Comparison of ENCODE assay signal across 33 cellular contexts in genomic region chr11:77159219-77159936, GRCh38. TPM values are rescaled to one million over a fixed set of nuclear protein-coding genes. Genes with fewer than 3 reads are reported as not detected.
DNase-seq lines count a peak whose midpoint lies in the region; ATAC-seq, FAIRE-seq and TF ChIP-seq lines count a peak whose summit lies in the region.
"Had no signal": no experiment of that assay in that cellular context is flagged by ENCODE, and none has a peak within 500 bp of the region (broad histone marks: within the 10 kb centered on the region; RNA-seq: fewer than 3 reads in every experiment).

No MANE protein-coding gene starts in this region.

- H3K14ac ChIP-seq in neuronal stem cell (ENCODE audit: low read length): no peak overlapping the region

- H4K91ac ChIP-seq in neuronal stem cell (ENCODE audit: low read depth, low read length, poor library complexity): no peak overlapping the region

- no peak overlapping the region for H2BK12ac ChIP-seq in neuronal stem cell (ENCODE audit: low read length)

- H3K4ac ChIP-seq in neuronal stem cell (ENCODE audit: low read length): no peak overlapping the region

- TF ChIP-seq EP300 in K562 (IDR thresholded peaks at IDR 0.05; ENCODE audit: low read length) (no peak), HepG2 (IDR thresholded peaks at IDR 0.05; ENCODE audit: low read depth in 2 of 2, low read length in 2 of 2) (no peak), HepG2 (CRISPR knock-in tag; IDR thresholded peaks at IDR 0.05; ENCODE audit: borderline replicate concordance) (no peak)

- no peak overlapping the region for H4K8ac ChIP-seq in neuronal stem cell (ENCODE audit: low read depth, low read length)

- DNase-seq in Right ventricle myocardium superior (peak; percentile 10), right atrium auricular region (ENCODE audit: low spot score) (no peak), K562 (ENCODE audit: extremely low read depth in 1 of 4, low spot score in 3 of 4) (no peak), HepG2 (ENCODE audit: low spot score) (no peak), neuronal stem cell (ENCODE audit: low spot score) (no peak)
- DNase-seq in effector CD4-positive, alpha-beta T cell: no peak
- DNase-seq: 8988T; ACHN; BE2C; C1 segment of cervical spinal cord; CD4-positive, alpha-beta memory T cell; CD4-positive, CD25-positive, alpha-beta regulatory T cell; CD8-positive, alpha-beta memory T cell; COR-L47; DMS 273 treated with DMSO at 0.1 percent for 48 hours; DMS153; DMS53; DMS79; DND-41; EL; GDM1 had no signal

- H3K4me2 ChIP-seq in K562 (ENCODE audit: insufficient read depth, low read length) (no peak overlapping the region), HepG2 (ENCODE audit: low read depth, low read length) (no peak overlapping the region), neuronal stem cell (ENCODE audit: insufficient read depth, low read length, poor library complexity, severe bottlenecking) (no peak overlapping the region)
- H3K4me2 ChIP-seq: BLaER1 had no signal

- H2BK15ac ChIP-seq in neuronal stem cell (ENCODE audit: low read length): peak overlapping the region; percentile 68

- H3K23ac ChIP-seq in neuronal stem cell (ENCODE audit: low read depth, low read length, poor library complexity): no peak overlapping the region

- no peak overlapping the region for H3K27ac ChIP-seq in right atrium auricular region
- H3K27ac ChIP-seq in K562 (ENCODE audit: extremely low read depth, low read depth, low read length): no peak overlapping the region
- H3K27ac ChIP-seq in HepG2 (ENCODE audit: extremely low read length, insufficient read depth, low read length): no peak overlapping the region
- no peak overlapping the region for H3K27ac ChIP-seq in neuronal stem cell (replicated peaks; ENCODE audit: low read length)
- H3K27ac ChIP-seq: BLaER1 had no signal

- BruUV-seq in K562 (replicated peaks; lab: Mats Ljungman, UMichigan) (no TSS peak), HepG2 (replicated peaks; lab: Mats Ljungman, UMichigan) (no TSS peak)

- CTCF ChIA-PET in K562 (lab: Yijun Ruan, JAX; ENCODE audit: low intra/inter-chr PET ratio): no interaction called here
- CTCF ChIA-PET in HepG2 (lab: Yijun Ruan, JAX; ENCODE audit: low intra/inter-chr PET ratio, low total read pairs): no interaction called here

- peak overlapping the region; percentile 25 for H3K18ac ChIP-seq in neuronal stem cell (ENCODE audit: low read length)

- H3K9ac ChIP-seq in K562 (ENCODE audit: insufficient read depth in 1 of 2, low read depth in 2 of 2, low read length in 2 of 2): no peak overlapping the region
- H3K9ac ChIP-seq in HepG2 (ENCODE audit: insufficient read depth, low read depth, low read length): no peak overlapping the region
- H3K9ac ChIP-seq in neuronal stem cell (ENCODE audit: low read depth, low read length, poor library complexity): no peak overlapping the region
- H3K9ac ChIP-seq: BLaER1 had no signal

- no peak overlapping the region for H2BK120ac ChIP-seq in neuronal stem cell (ENCODE audit: low read depth, low read length)

- H2AFZ ChIP-seq in K562 (ENCODE audit: low read depth, low read length) (no peak overlapping the region), HepG2 (ENCODE audit: low read length) (no peak overlapping the region), neuronal stem cell (ENCODE audit: low read length) (no peak overlapping the region)

- FAIRE-seq in K562 (lab: Jason Lieb, UNC) (no peak), HepG2 (lab: Jason Lieb, UNC) (no peak)
- FAIRE-seq: A204.1, GM12878, GM12892, GM18507 had no signal

- H3K9me3 ChIP-seq in right atrium auricular region (no peaks in the 10 kb centered on the region), K562 (replicated peaks; ENCODE audit: control insufficient read depth, insufficient read depth, low read depth, low read length) (no peaks in the 10 kb centered on the region), HepG2 (ENCODE audit: low read length) (no peaks in the 10 kb centered on the region), neuronal stem cell (replicated peaks in 1 of 2; ENCODE audit: control insufficient read depth in 2 of 2, insufficient read depth in 1 of 2, low read depth in 1 of 2, low read length in 2 of 2) (no peaks in the 10 kb centered on the region)
- H3K9me3 ChIP-seq: BE2C, BLaER1 had no signal

- H3K36me3 ChIP-seq in right atrium auricular region (no peaks in the 10 kb centered on the region), K562 (ENCODE audit: control insufficient read depth, insufficient read depth, low read length) (no peaks in the 10 kb centered on the region), HepG2 (replicated peaks in 1 of 2; ENCODE audit: control insufficient read depth in 1 of 2, insufficient read depth in 2 of 2, low read length in 2 of 2) (0 out of 5 replicates have a peak, but pooled peaks cover 2% of the 10 kb centered on the region in 2 experiments), neuronal stem cell (replicated peaks in 1 of 2; ENCODE audit: control insufficient read depth in 2 of 2, insufficient read depth in 2 of 2, low read length in 2 of 2) (no peaks in the 10 kb centered on the region)
- H3K36me3 ChIP-seq: BE2C, BLaER1 had no signal

- H3K9me1 ChIP-seq in K562 (ENCODE audit: control insufficient read depth, insufficient read depth, low read length): no peaks in the 10 kb centered on the region

- no peaks in the 10 kb centered on the region for H3K79me1 ChIP-seq in neuronal stem cell (ENCODE audit: low read depth, low read length)

- WGBS in K562 (ENCODE audit: insufficient coverage, low coverage, missing lambda C conversion rate): 0% methylated on average over 3 of the region's 4 CpGs
- no CpG with 5 or more reads among the region's 4 CpGs for WGBS in HepG2 (ENCODE audit: low lambda C conversion rate)
- WGBS in neuronal stem cell (ENCODE audit: extremely low coverage in 2 of 2, insufficient read length in 2 of 2, insufficient replicate concordance in 1 of 2), 2 donors: no CpG with 5 or more reads among the region's 4 CpGs

- in situ Hi-C loops in K562 (cut with MboI): no loop called here
- in situ Hi-C loops in HepG2 (cut with HindIII; ENCODE audit: extremely low pct_ligation_motif_present, low pct_unique_long_range_greater_than_20kb): no loop called here

- H3K4me1 ChIP-seq in right atrium auricular region (peaks cover 0 to 8% of the 10 kb centered on the region in 2 donors), K562 (replicated peaks in 1 of 2; ENCODE audit: control insufficient read depth in 2 of 2, insufficient read depth in 2 of 2, low read length in 2 of 2) (peaks cover 0 to 5% of the 10 kb centered on the region in 2 experiments; a peak in 1 of 5 replicates), HepG2 (ENCODE audit: insufficient read depth, low read length) (no peaks in the 10 kb centered on the region), neuronal stem cell (ENCODE audit: control insufficient read depth in 2 of 2, insufficient read depth in 1 of 2, low read depth in 1 of 2, low read length in 2 of 2) (peaks cover 0 to 2% of the 10 kb centered on the region in 2 donors)
- H3K4me1 ChIP-seq: BE2C had no signal

- H4K20me1 ChIP-seq in K562 (replicated peaks; ENCODE audit: control insufficient read depth, insufficient read depth, low read length) (peaks cover 8% of the 10 kb centered on the region; the same call in 1 of the 2 replicates), HepG2 (ENCODE audit: insufficient read depth, low read length) (no peaks in the 10 kb centered on the region)
- H4K20me1 ChIP-seq: BLaER1 had no signal

- H2BK5ac ChIP-seq in neuronal stem cell (ENCODE audit: low read length): no peak overlapping the region

- ATAC-seq in Right ventricle myocardium superior (ENCODE audit: poor library complexity) (no peak), K562 (no peak), HepG2 (no peak), GM21737 (IDR thresholded peaks at IDR 0.05; ENCODE audit: unreplicated experiment) (no peak), GM21528 (IDR thresholded peaks at IDR 0.05; ENCODE audit: low FRiP score, unreplicated experiment) (no peak)
- ATAC-seq: GM12878 had no signal

- intact Hi-C loops in Right ventricle myocardium superior (cut with DNase I): no loop called here
- intact Hi-C loops in K562 (cut with micrococcal nuclease): no loop called here
- intact Hi-C loops in HepG2 (cut with micrococcal nuclease; ENCODE audit: unreplicated experiment): no loop called here

- H3K79me2 ChIP-seq in K562 (ENCODE audit: control insufficient read depth, insufficient read depth, low read length): no peaks in the 10 kb centered on the region
- no peaks in the 10 kb centered on the region for H3K79me2 ChIP-seq in HepG2 (ENCODE audit: insufficient read depth, low read length)

- POLR2A ChIA-PET in K562 (lab: Yijun Ruan, JAX): interaction anchor here (0.7 to 1.6 kb wide), 2 partner anchors 20 to 1253 kb away, joined by 3 to 4 read pairs; no protein-coding TSS in a partner anchor
- POLR2A ChIA-PET in HepG2 (lab: Yijun Ruan, JAX): no interaction called here

- H3K27me3 ChIP-seq in right atrium auricular region (no peaks in the 10 kb centered on the region), K562 (ENCODE audit: control insufficient read depth in 2 of 2, insufficient read depth in 2 of 2, low read length in 2 of 2) (peaks cover 0 to 81% of the 10 kb centered on the region in 2 experiments; a peak in 4 of 5 replicates), HepG2 (ENCODE audit: control insufficient read depth in 1 of 2, insufficient read depth in 2 of 2, low read length in 2 of 2) (no peaks in the 10 kb centered on the region), neuronal stem cell (ENCODE audit: control insufficient read depth in 3 of 3, insufficient read depth in 3 of 3, low read depth in 1 of 3, low read length in 3 of 3) (peaks cover 0 to 30% (median 0%) of the 10 kb centered on the region in 3 experiments)
- H3K27me3 ChIP-seq: BE2C, BLaER1 had no signal

- peak overlapping the region; percentile 14 for H2AK5ac ChIP-seq in neuronal stem cell (ENCODE audit: low read depth, low read length)

- TF ChIP-seq CTCF in right atrium auricular region (IDR thresholded peaks at IDR 0.05): no peak
- TF ChIP-seq CTCF in K562 (IDR thresholded peaks at IDR 0.05 in 2 of 3, conservative IDR thresholded peaks at IDR 0.05 in 1 of 3; ENCODE audit: insufficient read depth in 2 of 3, low read depth in 1 of 3, low read length in 3 of 3): no peak
- no peak for TF ChIP-seq CTCF in HepG2 (CRISPR knock-in tag; IDR thresholded peaks at IDR 0.05)

- TF ChIP-seq RAD21 in K562 (CRISPR knock-in tag; conservative IDR thresholded peaks at IDR 0.05 in 1 of 2, IDR thresholded peaks at IDR 0.05 in 1 of 2) (no peak), HepG2 (CRISPR knock-in tag; IDR thresholded peaks at IDR 0.05) (no peak)

- TF ChIP-seq POLR2A in K562 (conservative IDR thresholded peaks at IDR 0.05) (no peak), HepG2 (IDR thresholded peaks at IDR 0.05; ENCODE audit: insufficient read depth in 1 of 2, low read depth in 2 of 2, low read length in 2 of 2) (no peak)

- H3K4me3 ChIP-seq in right atrium auricular region: no peak overlapping the region
- no peak overlapping the region for H3K4me3 ChIP-seq in K562
- no peak overlapping the region for H3K4me3 ChIP-seq in HepG2 (replicated peaks in 1 of 3; ENCODE audit: insufficient read depth in 1 of 3, low read depth in 2 of 3, low read length in 3 of 3)
- H3K4me3 ChIP-seq in neuronal stem cell (ENCODE audit: low read length in 2 of 2): no peak overlapping the region
- H3K4me3 ChIP-seq: BLaER1, GM12878 had no signal

RNA-seq across cellular contexts. Expression of gene MYO7A, which starts 31.3 kb away (rescaled TPM):
- total RNA-seq in Right ventricle myocardium superior (4.4 TPM), right atrium auricular region (1 to 10 TPM; 1.4 to 5.0 TPM), K562 (2014; rRNA removed) (0.04 and 0.09 TPM in 2 replicates), K562 (2014; rRNA removed; fragmentation: Illumina TruSeq; extraction: Trizol) (0.04 TPM in 1 of 2 replicates, not detected in the other), K562 (2015; rRNA removed; fragmentation: Illumina TruSeq; extraction: Trizol) (0.07 TPM in 1 of 2 replicates, not detected in the other), K562 (2021) (0.07 and 0.11 TPM in 2 replicates), HepG2 (2016; rRNA removed; fragmentation: Illumina TruSeq; extraction: Trizol) (3.6 and 7.5 TPM in 2 replicates)
- 1.1 and 2.5 TPM in 2 replicates for total RNA-seq in K562 (2011; cell fraction: chromatin; rRNA removed; ENCODE audit: low replicate concordance)
- 0.79 and 1.0 TPM in 2 replicates for total RNA-seq in K562 (2011; cell fraction: nucleolus; rRNA removed)
- 0.53 and 0.73 TPM in 2 replicates for total RNA-seq in K562 (2011; cell fraction: nucleoplasm; rRNA removed)
- polyA plus RNA-seq in K562 (2011; rRNA removed) (0.10 and 0.14 TPM in 2 replicates), K562 (2014; fragmentation: Illumina TruSeq; extraction: Trizol) (0.03 and 0.06 TPM in 2 replicates), K562 (2014; fragmentation: Nextera tagmentation; extraction: Ambion mirVana) (under 1 TPM in 1 of 2 experiments, not detected in 1; 0.01 TPM), K562 (2014; rRNA removed) (0.11 TPM in 1 of 2 replicates, not detected in the other), HepG2 (2011; rRNA removed) (8.1 and 10.0 TPM in 2 replicates)
- polyA plus RNA-seq in K562 (2011; cell fraction: cytosol; rRNA removed): 0.13 and 0.19 TPM in 2 replicates
- polyA plus RNA-seq in K562 (2011; cell fraction: nucleus; rRNA removed): 1.0 and 1.3 TPM in 2 replicates
- 0.04 and 0.35 TPM in 2 replicates for polyA plus RNA-seq in K562 (2012)
- 0.11 and 0.21 TPM in 2 replicates for polyA minus RNA-seq in K562 (2011; rRNA and poly(A)+ RNA removed)
- not detected in 2 replicates for polyA minus RNA-seq in K562 (2011; cell fraction: cytosol; rRNA and poly(A)+ RNA removed)
- polyA minus RNA-seq in K562 (2011; cell fraction: nucleus; rRNA and poly(A)+ RNA removed): 0.22 and 0.40 TPM in 2 replicates
- 2.3 and 3.1 TPM in 2 replicates for total RNA-seq in HepG2 (2016; cell fraction: cytosol; rRNA removed; fragmentation: Illumina TruSeq; extraction: Trizol; ENCODE audit: low read depth)
- 3.4 and 8.0 TPM in 2 replicates for total RNA-seq in HepG2 (2016; cell fraction: insoluble cytoplasmic fraction; rRNA removed; fragmentation: Illumina TruSeq; extraction: Trizol)
- total RNA-seq in HepG2 (2016; cell fraction: membrane; rRNA removed; fragmentation: Illumina TruSeq; extraction: Trizol): 1.8 and 1.9 TPM in 2 replicates
- 10.5 and 15.0 TPM in 2 replicates for total RNA-seq in HepG2 (2016; cell fraction: nucleus; rRNA removed; fragmentation: Illumina TruSeq; extraction: Trizol)
- 3.1 and 3.5 TPM in 2 replicates for polyA plus RNA-seq in HepG2 (2011; cell fraction: cytosol; rRNA removed)
- polyA plus RNA-seq in HepG2 (2011; cell fraction: nucleus; rRNA removed): 71.3 and 112 TPM in 2 replicates
- 5.5 and 8.4 TPM in 2 replicates for polyA plus RNA-seq in HepG2 (2012)
- polyA plus RNA-seq in HepG2 (2016; cell fraction: cytosol; fragmentation: Illumina TruSeq; extraction: Trizol; ENCODE audit: low read depth): 0.23 and 0.45 TPM in 2 replicates
- 3.0 and 3.3 TPM in 2 replicates for polyA plus RNA-seq in HepG2 (2016; cell fraction: insoluble cytoplasmic fraction; fragmentation: Illumina TruSeq; extraction: Trizol; ENCODE audit: low read depth)
- 0.84 and 0.94 TPM in 2 replicates for polyA plus RNA-seq in HepG2 (2016; cell fraction: membrane; fragmentation: Illumina TruSeq; extraction: Trizol; ENCODE audit: low read depth)
- 37.9 and 40.7 TPM in 2 replicates for polyA plus RNA-seq in HepG2 (2016; cell fraction: nucleus; fragmentation: Illumina TruSeq; extraction: Trizol; ENCODE audit: insufficient read depth, low read depth)
- polyA minus RNA-seq in HepG2 (2011; rRNA and poly(A)+ RNA removed; ENCODE audit: low replicate concordance): 0.16 and 9.9 TPM in 2 replicates
- polyA minus RNA-seq in HepG2 (2011; cell fraction: cytosol; rRNA and poly(A)+ RNA removed): 3.9 and 4.2 TPM in 2 replicates
- polyA minus RNA-seq in HepG2 (2011; cell fraction: nucleus; rRNA and poly(A)+ RNA removed): 17.3 and 17.4 TPM in 2 replicates
- 0.71 TPM for polyA plus RNA-seq in neuronal stem cell (2013, experiment 1 of 2)
- polyA plus RNA-seq in neuronal stem cell (2013, experiment 2 of 2): 0.60 TPM
- total RNA-seq: A673 had no signal
- polyA plus RNA-seq: AG04450 had no signal

RNA-seq across cellular contexts. Expression of gene OMP, which starts 56.7 kb away (rescaled TPM):
- total RNA-seq in Right ventricle myocardium superior: not detected
- not detected for total RNA-seq in right atrium auricular region
- total RNA-seq in K562 (2011; cell fraction: chromatin; rRNA removed; ENCODE audit: low replicate concordance): 2.0 and 3.9 TPM in 2 replicates
- 2.4 and 4.2 TPM in 2 replicates for total RNA-seq in K562 (2011; cell fraction: nucleolus; rRNA removed)
- 1.1 and 1.8 TPM in 2 replicates for total RNA-seq in K562 (2011; cell fraction: nucleoplasm; rRNA removed)
- total RNA-seq in K562 (2014; rRNA removed): not detected in 2 replicates
- total RNA-seq in K562 (2014; rRNA removed; fragmentation: Illumina TruSeq; extraction: Trizol): not detected in 2 replicates
- total RNA-seq in K562 (2015; rRNA removed; fragmentation: Illumina TruSeq; extraction: Trizol): not detected in 2 replicates
- not detected in 2 replicates for total RNA-seq in K562 (2021)
- polyA plus RNA-seq in K562 (2011; rRNA removed): not detected in 2 replicates
- polyA plus RNA-seq in K562 (2011; cell fraction: cytosol; rRNA removed): not detected in 2 replicates
- 0.74 and 0.86 TPM in 2 replicates for polyA plus RNA-seq in K562 (2011; cell fraction: nucleus; rRNA removed)
- polyA plus RNA-seq in K562 (2012): 0.33 TPM in 1 of 2 replicates, not detected in the other
- not detected in 2 replicates for polyA plus RNA-seq in K562 (2014; fragmentation: Illumina TruSeq; extraction: Trizol)
- not detected for polyA plus RNA-seq in K562 (2014; fragmentation: Nextera tagmentation; extraction: Ambion mirVana)
- polyA plus RNA-seq in K562 (2014; rRNA removed): not detected in 2 replicates
- polyA minus RNA-seq in K562 (2011; rRNA and poly(A)+ RNA removed): not detected in 2 replicates
- not detected in 2 replicates for polyA minus RNA-seq in K562 (2011; cell fraction: cytosol; rRNA and poly(A)+ RNA removed)
- 1.4 TPM in 1 of 2 replicates, not detected in the other for polyA minus RNA-seq in K562 (2011; cell fraction: nucleus; rRNA and poly(A)+ RNA removed)
- total RNA-seq in HepG2 (2016; rRNA removed; fragmentation: Illumina TruSeq; extraction: Trizol): not detected in 2 replicates
- not detected in 2 replicates for total RNA-seq in HepG2 (2016; cell fraction: cytosol; rRNA removed; fragmentation: Illumina TruSeq; extraction: Trizol; ENCODE audit: low read depth)
- total RNA-seq in HepG2 (2016; cell fraction: insoluble cytoplasmic fraction; rRNA removed; fragmentation: Illumina TruSeq; extraction: Trizol): not detected in 2 replicates
- not detected in 2 replicates for total RNA-seq in HepG2 (2016; cell fraction: membrane; rRNA removed; fragmentation: Illumina TruSeq; extraction: Trizol)
- not detected in 2 replicates for total RNA-seq in HepG2 (2016; cell fraction: nucleus; rRNA removed; fragmentation: Illumina TruSeq; extraction: Trizol)
- polyA plus RNA-seq in HepG2 (2011; rRNA removed): not detected in 2 replicates
- not detected in 2 replicates for polyA plus RNA-seq in HepG2 (2011; cell fraction: cytosol; rRNA removed)
- 1.9 TPM in 1 of 2 replicates, not detected in the other for polyA plus RNA-seq in HepG2 (2011; cell fraction: nucleus; rRNA removed)
- not detected in 2 replicates for polyA plus RNA-seq in HepG2 (2012)
- polyA plus RNA-seq in HepG2 (2016; cell fraction: cytosol; fragmentation: Illumina TruSeq; extraction: Trizol; ENCODE audit: low read depth): not detected in 2 replicates
- not detected in 2 replicates for polyA plus RNA-seq in HepG2 (2016; cell fraction: insoluble cytoplasmic fraction; fragmentation: Illumina TruSeq; extraction: Trizol; ENCODE audit: low read depth)
- not detected in 2 replicates for polyA plus RNA-seq in HepG2 (2016; cell fraction: membrane; fragmentation: Illumina TruSeq; extraction: Trizol; ENCODE audit: low read depth)
- not detected in 2 replicates for polyA plus RNA-seq in HepG2 (2016; cell fraction: nucleus; fragmentation: Illumina TruSeq; extraction: Trizol; ENCODE audit: insufficient read depth, low read depth)
- not detected in 2 replicates for polyA minus RNA-seq in HepG2 (2011; rRNA and poly(A)+ RNA removed; ENCODE audit: low replicate concordance)
- polyA minus RNA-seq in HepG2 (2011; cell fraction: cytosol; rRNA and poly(A)+ RNA removed): not detected in 2 replicates
- not detected in 2 replicates for polyA minus RNA-seq in HepG2 (2011; cell fraction: nucleus; rRNA and poly(A)+ RNA removed)
- polyA plus RNA-seq in neuronal stem cell (2013, experiment 1 of 2): not detected
- not detected for polyA plus RNA-seq in neuronal stem cell (2013, experiment 2 of 2)
- total RNA-seq: A673; CD4-positive, CD25-positive, alpha-beta regulatory T cell; CD8-positive, alpha-beta memory T cell; Daoy; G401; GM12878 had no signal
- polyA plus RNA-seq: AG04450; CD14-positive monocyte; CD4-positive, alpha-beta memory T cell; CD4-positive, CD25-positive, alpha-beta regulatory T cell; CD8-positive, alpha-beta memory T cell; GM12878 had no signal
